ENCODE assay signal across 29 cellular contexts in genomic region chr3:47384425-47384824, GRCh38.
"Had no signal": no experiment of that assay in that cellular context is flagged by ENCODE, and none has a peak within 500 bp of the region (broad histone marks: within the 10 kb centered on the region; RNA-seq: fewer than 3 reads in every experiment).

No MANE protein-coding gene starts in this region.

- H3K27ac Mint-ChIP-seq: activated CD4-positive, alpha-beta T cell treated with anti-CD3 and anti-CD28 coated beads, Interleukin-2, amount 10 ng/mL, durations not matched to agents 24 days and 14 days; activated CD8-positive, alpha-beta T cell treated with anti-CD3 and anti-CD28 coated beads for 36 hours; activated T-cell treated with anti-CD3 and anti-CD28 coated beads, Interleukin-2, amount 50 U/mL, for 72 hours; activated T-helper 2 cell treated with anti-CD3 and anti-CD28 coated beads, Interferon-gamma antibody, Interleukin-2, Interleukin-4, amounts not matched to agents 10 μg/mL and 5 μg/mL and 100 μg/mL, durations not matched to agents 14 hours and 24 hours and 36 hours had no signal

- H3K4me2 ChIP-seq: KMS-11 had no signal

- H3K4me3 Mint-ChIP-seq: activated CD4-positive, alpha-beta T cell treated with anti-CD3 and anti-CD28 coated beads, Interleukin-2, amount 10 ng/mL, durations not matched to agents 24 days and 14 days; activated CD8-positive, alpha-beta T cell treated with anti-CD3 and anti-CD28 coated beads for 36 hours; activated T-cell treated with anti-CD3 and anti-CD28 coated beads, Interleukin-2, amount 50 U/mL, for 72 hours had no signal

- H3K27ac ChIP-seq: brain microvascular endothelial cell, KMS-11, Peyer's patch, SJSA1 had no signal

- H3K4me3 ChIP-seq: Peyer's patch, SJSA1 had no signal

- H3K9ac ChIP-seq: KMS-11 had no signal

- H3K9me3 Mint-ChIP-seq: activated CD4-positive, alpha-beta T cell treated with anti-CD3 and anti-CD28 coated beads, Interleukin-2, amount 10 ng/mL, durations not matched to agents 24 days and 14 days; activated CD8-positive, alpha-beta T cell treated with anti-CD3 and anti-CD28 coated beads for 36 hours; activated naive CD4-positive, alpha-beta T cell treated with anti-CD3 and anti-CD28 coated beads, Interleukin-2, amount 50 U/mL, for 72 hours; activated T-cell treated with anti-CD3 and anti-CD28 coated beads, Interleukin-2, amount 50 U/mL, for 72 hours; activated T-helper 2 cell treated with anti-CD3 and anti-CD28 coated beads, Interferon-gamma antibody, Interleukin-2, Interleukin-4, amounts not matched to agents 10 μg/mL and 5 μg/mL and 100 μg/mL, durations not matched to agents 14 hours and 24 hours and 36 hours had no signal

- H3K27me3 Mint-ChIP-seq: activated CD8-positive, alpha-beta T cell treated with anti-CD3 and anti-CD28 coated beads for 36 hours had no signal

- ATAC-seq: activated CD8-positive, alpha-beta T cell treated with anti-CD3 and anti-CD28 coated beads for 36 hours; activated naive CD4-positive, alpha-beta T cell treated with anti-CD3 and anti-CD28 coated beads, Interleukin-2, amount 50 U/mL, for 72 hours; activated T-cell treated with anti-CD3 and anti-CD28 coated beads, Interleukin-2, amount 50 U/mL, for 72 hours had no signal

- H3K27me3 ChIP-seq: brain microvascular endothelial cell, Peyer's patch, SJSA1 had no signal

- DNase-seq: activated CD4-positive, alpha-beta T cell treated with anti-CD3 and anti-CD28 coated beads, Interleukin-2, amount 50 U/mL, for 4 hours; activated CD8-positive, alpha-beta T cell treated with anti-CD3 and anti-CD28 coated beads for 36 hours; activated gamma-delta T cell; activated naive CD4-positive, alpha-beta T cell treated with Interleukin-2 at 50 U/mL for 16 hours; activated T-cell treated with anti-CD3 and anti-CD28 coated beads, Interleukin-2, amount 50 U/mL, for 1 hour; activated T-cell treated with anti-CD3 and anti-CD28 coated beads, Interleukin-2, amount 50 U/mL, for 72 hours; anterior cingulate cortex; brain microvascular endothelial cell; central memory CD4-positive, alpha-beta T cell; MM.1S; MV-4-11; NCI-H1092; NCI-H1436 treated with DMSO at 0.1 percent for 48 hours; NCI-H1694 treated with DMSO at 0.1 percent for 48 hours; NCI-H2029; NCI-H345; NCI-H524 treated with DMSO at 0.1 percent for 48 hours; Peyer's patch; RPMI8226; SHP77 treated with DMSO at 0.1 percent for 48 hours; SW 1271; T-helper 1 cell; T-helper 2 cell; T-helper 9 cell had no signal

- H3K9me3 ChIP-seq: Peyer's patch, SJSA1 had no signal
